Comparison of ENCODE assay signal across 8 cellular contexts in genomic region chr2:21856638-21857037, GRCh38.
"Had no signal": no experiment of that assay in that cellular context is flagged by ENCODE, and none has a peak within 500 bp of the region (broad histone marks: within the 10 kb centered on the region; RNA-seq: fewer than 3 reads in every experiment).

No MANE protein-coding gene starts in this region.

- H3K27me3 Mint-ChIP-seq: IgD-negative memory B cell had no signal

- DNase-seq: GOT3, H9, HCEC 1CT, KBM-7 had no signal

- H3K4me1 Mint-ChIP-seq: IgD-negative memory B cell had no signal

- H3K27ac Mint-ChIP-seq: H9, IgD-negative memory B cell had no signal

- H3K4me2 ChIP-seq: KMS-11 had no signal

- H3K4me3 Mint-ChIP-seq: H9, IgD-negative memory B cell had no signal

- FAIRE-seq: H54 had no signal

- H3K27ac ChIP-seq: HL-60, KMS-11 had no signal

- H3K36me3 Mint-ChIP-seq: IgD-negative memory B cell had no signal

- H3K9ac ChIP-seq: KMS-11 had no signal
